Comparison of ENCODE assay signal across 8 cellular contexts in genomic region chr3:57555738-57556458, GRCh38. TPM values are rescaled to one million over a fixed set of nuclear protein-coding genes. Genes with fewer than 3 reads are reported as not detected.
A peak's percentile ranks its signal among the peaks of the same experiment; 100 is the strongest.
DNase-seq lines count a peak whose midpoint lies in the region; ATAC-seq and TF ChIP-seq lines count a peak whose summit lies in the region.

Gene PDE12 (plus strand): TSS chr3:57556274. CDS start chr3:57556380, 106 bp downstream.

- peak; percentile 89 for ATAC-seq in stimulated activated naive CD8-positive, alpha-beta T cell treated with anti-CD3 and anti-CD28 coated beads, Interleukin-15, amount 100 ng/mL, for 72 hours

- no peaks in the 10 kb centered on the region for H3K27me3 ChIP-seq in neural cell (ENCODE audit: insufficient read depth, low read depth, low read length)

- H3K4me3 Mint-ChIP-seq in stimulated activated naive CD8-positive, alpha-beta T cell treated with anti-CD3 and anti-CD28 coated beads, Interleukin-15, amount 100 ng/mL, for 72 hours, result peak within 1 kb of the TSS; percentile 84 to 99

- peak within 1 kb of the TSS; percentile 82 for H3K27ac ChIP-seq in neural cell (ENCODE audit: low read length)

- TF ChIP-seq EP300 in neural cell (conservative IDR thresholded peaks at IDR 0.05; ENCODE audit: poor library complexity, severe bottlenecking), result peak; percentile 99

- H2AFZ ChIP-seq in neural cell (ENCODE audit: low read depth, low read length), result peak within 1 kb of the TSS; percentile 99

- DNase-seq in ELR (ENCODE audit: low read depth), result peak; percentile 93
- DNase-seq in H4 (ENCODE audit: low spot score), result peak; percentile 76
- peak; percentile 88 for DNase-seq in LoVo (ENCODE audit: low spot score)
- peak; percentile 79 for DNase-seq in SHP77 treated with DMSO at 0.1 percent for 48 hours (lab: John Stamatoyannopoulos, UW)
- DNase-seq in activated effector memory CD4-positive, alpha-beta T cell treated with anti-CD3 and anti-CD28 coated beads, Interleukin-2, amount 50 U/mL, for 16 hours, result peak; percentile 93
- peak; percentile 91 for DNase-seq in fibroblast of villous mesenchyme (ENCODE audit: low read depth)
- DNase-seq in stimulated activated naive CD8-positive, alpha-beta T cell treated with anti-CD3 and anti-CD28 coated beads, Interleukin-15, amount 100 ng/mL, for 72 hours, result peak; percentile 88 to 92

- peaks cover 23% of the 10 kb centered on the region for H3K79me2 ChIP-seq in neural cell (replicated peaks; ENCODE audit: insufficient read depth, low read length)

- no peaks in the 10 kb centered on the region for H3K9me3 Mint-ChIP-seq in stimulated activated naive CD8-positive, alpha-beta T cell treated with anti-CD3 and anti-CD28 coated beads, Interleukin-15, amount 100 ng/mL, for 72 hours

- H3K4me2 ChIP-seq in neural cell (ENCODE audit: low read length), result peak within 1 kb of the TSS; percentile 99

- TF ChIP-seq CTCF in fibroblast of villous mesenchyme (IDR thresholded peaks at IDR 0.05; ENCODE audit: insufficient read depth, low read depth, low read length) (no peak), neural cell (IDR thresholded peaks at IDR 0.05; ENCODE audit: poor library complexity, severe bottlenecking) (no peak)

- peak within 1 kb of the TSS; percentile 99 to 100 for H3K27ac Mint-ChIP-seq in stimulated activated naive CD8-positive, alpha-beta T cell treated with anti-CD3 and anti-CD28 coated beads, Interleukin-15, amount 100 ng/mL, for 72 hours

- H4K20me1 ChIP-seq in neural cell (ENCODE audit: insufficient read depth), result no peaks in the 10 kb centered on the region

- peak within 1 kb of the TSS; percentile 90 for H3K9ac ChIP-seq in neural cell (ENCODE audit: low read length)

- no peaks in the 10 kb centered on the region for H3K9me3 ChIP-seq in neural cell (ENCODE audit: low read length)

- peak; percentile 12 for TF ChIP-seq RAD21 in neural cell (conservative IDR thresholded peaks at IDR 0.05)

- peaks cover 3% of the 10 kb centered on the region for H3K36me3 ChIP-seq in neural cell (ENCODE audit: insufficient read depth, low read length)

- peak within 1 kb of the TSS; percentile 89 for H3K4me3 ChIP-seq in fibroblast of villous mesenchyme (ENCODE audit: low read depth, low read length)
- H3K4me3 ChIP-seq in neural cell (ENCODE audit: low read length), result peak within 1 kb of the TSS; percentile 98

- H3F3A ChIP-seq in neural cell (ENCODE audit: insufficient read depth, low read length, poor library complexity, severe bottlenecking), result no peaks in the 10 kb centered on the region

- peaks cover 45% of the 10 kb centered on the region for H3K4me1 Mint-ChIP-seq in stimulated activated naive CD8-positive, alpha-beta T cell treated with anti-CD3 and anti-CD28 coated beads, Interleukin-15, amount 100 ng/mL, for 72 hours

- H3K9me2 ChIP-seq in neural cell (ENCODE audit: insufficient read depth, low read length), result no peaks in the 10 kb centered on the region

- no peaks in the 10 kb centered on the region for H3K27me3 Mint-ChIP-seq in stimulated activated naive CD8-positive, alpha-beta T cell treated with anti-CD3 and anti-CD28 coated beads, Interleukin-15, amount 100 ng/mL, for 72 hours

TF ChIP-seq in neural cell, 6 proteins besides CTCF, POLR2A, EP300 and RAD21:
- no peak for TF ChIP-seq TAF1 (IDR thresholded peaks at IDR 0.05; ENCODE audit: low read depth)
- peak; percentile 67 for TF ChIP-seq REST (IDR thresholded peaks at IDR 0.05; ENCODE audit: borderline replicate concordance)
- no peak for TF ChIP-seq SMC3 (conservative IDR thresholded peaks at IDR 0.05; ENCODE audit: poor library complexity)
- peak; percentile 93 for TF ChIP-seq MXI1 (conservative IDR thresholded peaks at IDR 0.05; ENCODE audit: poor library complexity, severe bottlenecking)
- TF ChIP-seq POLR2AphosphoS5 (IDR thresholded peaks at IDR 0.05), result peak; percentile 94
- no peak for TF ChIP-seq EZH2 (IDR thresholded peaks at IDR 0.05; ENCODE audit: borderline replicate concordance, insufficient read depth, low read length, poor library complexity, severe bottlenecking)

RNA-seq across cellular contexts. Expression of gene PDE12, which starts in this region (rescaled TPM):
- total RNA-seq in H4 (2014; rRNA removed; shearing (Covaris generic)), result 6.2 and 7.6 TPM in 2 replicates
- total RNA-seq in fibroblast of villous mesenchyme, result 19.0 and 25.0 TPM in 2 replicates
- polyA plus RNA-seq in neural cell, result 9.6 and 10.3 TPM in 2 replicates
- polyA minus RNA-seq in neural cell, result 30.2 and 37.7 TPM in 2 replicates

Comparison
In these comparisons a context has a peak if more than half of its experiments do, and no peak if none do; other contexts are left out.
1. Peak in every context shown above with its lines: DNase-seq, ATAC-seq, H3K4me3 ChIP-seq and H3K27ac ChIP-seq.